ENCODE assay signal across 16 cellular contexts in genomic region chr2:176418768-176419167, GRCh38.
DNase-seq lines count a peak whose midpoint lies in the region; TF ChIP-seq lines count a peak whose summit lies in the region.
"Had no signal": no experiment of that assay in that cellular context is flagged by ENCODE, and none has a peak within 500 bp of the region (broad histone marks: within the 10 kb centered on the region; RNA-seq: fewer than 3 reads in every experiment).

No MANE protein-coding gene starts in this region.

- H4K20me1 ChIP-seq in fibroblast of lung (ENCODE audit: control insufficient read depth, extremely low read depth, insufficient read depth, low read length) (no peaks in the 10 kb centered on the region), smooth muscle cell (ENCODE audit: low read depth) (no peaks in the 10 kb centered on the region)
- H4K20me1 ChIP-seq: BLaER1 had no signal

- H3F3A ChIP-seq in smooth muscle cell (ENCODE audit: low read depth), result no peaks in the 10 kb centered on the region

- H3K4me3 Mint-ChIP-seq in HFFc6, result no peak overlapping the region
- H3K4me3 Mint-ChIP-seq: CD8-positive, alpha-beta T cell had no signal

- H3K36me3 Mint-ChIP-seq in HFFc6 (ENCODE audit: low read depth), result no peaks in the 10 kb centered on the region
- H3K36me3 Mint-ChIP-seq: CD8-positive, alpha-beta T cell had no signal

- H3K36me3 ChIP-seq in adipocyte (ENCODE audit: control insufficient read depth, insufficient read depth, low read length, severe bottlenecking), result no peaks in the 10 kb centered on the region
- H3K36me3 ChIP-seq in fibroblast of lung (ENCODE audit: control insufficient read depth, insufficient read depth, low read length), result no peaks in the 10 kb centered on the region
- no peaks in the 10 kb centered on the region for H3K36me3 ChIP-seq in smooth muscle cell (ENCODE audit: low read depth)
- H3K36me3 ChIP-seq: BLaER1 had no signal

- no peaks in the 10 kb centered on the region for H3K27me3 ChIP-seq in adipocyte (replicated peaks; ENCODE audit: control insufficient read depth, insufficient read depth, low read length)
- H3K27me3 ChIP-seq in fibroblast of lung (ENCODE audit: control insufficient read depth, insufficient read depth, low read length), result no peaks in the 10 kb centered on the region
- H3K27me3 ChIP-seq in smooth muscle cell (ENCODE audit: low read depth), result no peaks in the 10 kb centered on the region
- H3K27me3 ChIP-seq: BLaER1 had no signal

- H3K27ac ChIP-seq in fibroblast of lung (ENCODE audit: insufficient read depth, low read length) (peak overlapping the region; percentile 48), smooth muscle cell (ENCODE audit: low read depth) (peak overlapping the region; percentile 97)
- H3K27ac ChIP-seq: BLaER1 had no signal

- peaks cover 46% of the 10 kb centered on the region for H3K4me1 Mint-ChIP-seq in HFFc6 (ENCODE audit: low read depth)

- H3K4me2 ChIP-seq in fibroblast of lung (ENCODE audit: extremely low read depth, insufficient read depth, low read length) (no peak overlapping the region), smooth muscle cell (peak overlapping the region; percentile 51)
- H3K4me2 ChIP-seq: BLaER1 had no signal

- H3K9me3 ChIP-seq in adipocyte (ENCODE audit: control insufficient read depth, low read length) (no peaks in the 10 kb centered on the region), fibroblast of lung (ENCODE audit: control insufficient read depth, insufficient read depth, low read depth, low read length) (no peaks in the 10 kb centered on the region), smooth muscle cell (replicated peaks; ENCODE audit: low read depth) (no peaks in the 10 kb centered on the region)
- H3K9me3 ChIP-seq: BLaER1 had no signal

- 59% methylated on average over 6 of the region's 6 CpGs for WGBS in smooth muscle cell (ENCODE audit: low lambda C conversion rate)

- peaks cover 22% of the 10 kb centered on the region for H3K4me1 ChIP-seq in adipocyte (ENCODE audit: control insufficient read depth, insufficient read depth, low read length)
- no peaks in the 10 kb centered on the region for H3K4me1 ChIP-seq in fibroblast of lung (ENCODE audit: control insufficient read depth, extremely low read depth, insufficient read depth, low read length)
- H3K4me1 ChIP-seq in smooth muscle cell (ENCODE audit: low read depth), result peaks cover 21% of the 10 kb centered on the region

- H3K9me3 Mint-ChIP-seq in HFFc6, result no peaks in the 10 kb centered on the region
- H3K9me3 Mint-ChIP-seq: CD8-positive, alpha-beta T cell had no signal

- no peak overlapping the region for H2AFZ ChIP-seq in fibroblast of lung (ENCODE audit: low read length)
- H2AFZ ChIP-seq in smooth muscle cell (ENCODE audit: low read depth), result peak overlapping the region; percentile 68

- H3K27me3 Mint-ChIP-seq in HFFc6 (ENCODE audit: insufficient read depth), result peaks cover 3% of the 10 kb centered on the region; the same call in 1 of the 2 replicates

- peak overlapping the region; percentile 85 for H3K27ac Mint-ChIP-seq in HFFc6
- H3K27ac Mint-ChIP-seq: CD8-positive, alpha-beta T cell had no signal

- TF ChIP-seq CTCF in HFFc6 (IDR thresholded peaks at IDR 0.05) (no peak), fibroblast of lung (conservative IDR thresholded peaks at IDR 0.05 in 1 of 2, IDR thresholded peaks at IDR 0.05 in 1 of 2; ENCODE audit: low read depth in 1 of 2, low read length in 2 of 2) (no peak), smooth muscle cell (IDR thresholded peaks at IDR 0.05; ENCODE audit: borderline replicate concordance, insufficient read depth, poor library complexity, severe bottlenecking) (no peak)

- DNase-seq in HFFc6, result no peak
- no peak for DNase-seq in adipocyte (ENCODE audit: low read depth)
- DNase-seq in fibroblast of lung (ENCODE audit: low read depth in 2 of 2), result peak in 1 of 2 donors; percentile 58
- DNase-seq in smooth muscle cell (lab: John Stamatoyannopoulos, UW; ENCODE audit: unreplicated experiment), result no peak
- DNase-seq in globus pallidus (ENCODE audit: low spot score), result no peak
- DNase-seq in NCI-H69 (lab: John Stamatoyannopoulos, UW), result no peak
- DNase-seq in iPS-NIHi7 (ENCODE audit: extremely low spot score), result no peak
- DNase-seq: CD8-positive, alpha-beta T cell; DMS79; NCI-H1048; NCI-H146; NCI-H2081 treated with DMSO at 0.1 percent for 48 hours; NCI-H524; Right ventricle myocardium superior had no signal

- H3K79me2 ChIP-seq in fibroblast of lung (ENCODE audit: control insufficient read depth, insufficient read depth, low read length), result no peaks in the 10 kb centered on the region
- H3K79me2 ChIP-seq in smooth muscle cell (ENCODE audit: low read depth), result no peaks in the 10 kb centered on the region

- H3K9ac ChIP-seq in adipocyte (ENCODE audit: low read length), result peak overlapping the region; percentile 64
- no peak overlapping the region for H3K9ac ChIP-seq in fibroblast of lung (ENCODE audit: insufficient read depth, low read length)
- H3K9ac ChIP-seq in smooth muscle cell (ENCODE audit: low read depth), result peak overlapping the region; percentile 74
- H3K9ac ChIP-seq: BLaER1 had no signal

- H3K4me3 ChIP-seq in adipocyte (ENCODE audit: low read length) (no peak overlapping the region), fibroblast of lung (replicated peaks in 1 of 4; ENCODE audit: control extremely low read depth in 1 of 4, insufficient read depth in 1 of 4, low read depth in 3 of 4, low read length in 4 of 4) (no peak overlapping the region), smooth muscle cell (no peak overlapping the region)
- H3K4me3 ChIP-seq: BLaER1, K562 had no signal
